ENCODE assay signal across 9 cellular contexts in the genomic region with DNA sequence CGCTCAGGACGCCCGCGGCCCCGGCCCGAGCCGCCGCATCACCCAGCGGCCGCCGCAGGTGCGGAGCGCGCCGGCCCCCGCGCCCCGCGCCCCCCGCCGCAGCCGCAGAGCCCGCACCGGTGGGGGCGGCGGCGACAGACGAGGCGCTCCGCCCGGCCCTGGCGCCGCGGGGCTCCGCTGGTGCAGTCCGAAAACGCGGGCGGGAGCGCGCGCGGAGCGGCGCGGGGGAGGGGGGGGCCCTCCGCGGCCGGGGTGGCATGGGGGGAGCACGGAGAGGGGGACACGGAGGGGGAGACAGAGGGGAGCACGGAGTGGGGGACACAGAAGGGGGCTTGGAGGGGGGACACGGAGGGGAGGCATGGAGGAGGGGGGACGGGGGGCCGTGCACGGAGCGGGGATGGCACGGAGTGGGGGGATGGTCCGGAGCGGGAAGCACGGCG. TPM values are rescaled to one million over a fixed set of nuclear protein-coding genes. Genes with fewer than 3 reads are reported as not detected.
DNase-seq lines count a peak whose midpoint lies in the region; ATAC-seq and TF ChIP-seq lines count a peak whose summit lies in the region.
"Had no signal": no experiment of that assay in that cellular context is flagged by ENCODE, and none has a peak within 500 bp of the region (broad histone marks: within the 10 kb centered on the region; RNA-seq: fewer than 3 reads in every experiment).

Gene AATK (minus strand): TSS at position 189 of the 440 bp plus-strand sequence. CDS start 229 bp downstream, outside the sequence.

- no peak within 1 kb of the TSS for H2AK5ac ChIP-seq in H9 (ENCODE audit: insufficient read length, low read length)

- DNase-seq in H9 = no peak
- DNase-seq in ascending aorta (ENCODE audit: low spot score in 2 of 2) = no peak
- no peak for DNase-seq in right lobe of liver
- no peak for DNase-seq in stimulated activated effector memory CD8-positive, alpha-beta T cell treated with anti-CD3 and anti-CD28 coated beads, Interleukin-12 subunit alpha, Interleukin-12 subunit beta, amount 100 ng/mL, for 72 hours (ENCODE audit: low spot score in 2 of 2)
- DNase-seq in activated effector memory CD4-positive, alpha-beta T cell treated with Interleukin-2 at 50 U/mL for 16 hours = no peak
- DNase-seq: MM.1S; stimulated activated CD4-positive, alpha-beta T cell treated with anti-CD3 and anti-CD28 coated beads, Interleukin-4, amount 100 ng/mL, for 4 hours had no signal

- H3K27ac Mint-ChIP-seq in H9 = no peak within 1 kb of the TSS
- no peak within 1 kb of the TSS for H3K27ac Mint-ChIP-seq in stimulated activated effector memory CD8-positive, alpha-beta T cell treated with anti-CD3 and anti-CD28 coated beads, Interleukin-12 subunit alpha, Interleukin-12 subunit beta, amount 100 ng/mL, for 72 hours

- H3K9me3 ChIP-seq in H9 (ENCODE audit: control insufficient read depth, low read depth, low read length) (no peaks in the 10 kb centered on the region), ascending aorta (no peaks in the 10 kb centered on the region), right lobe of liver (no peaks in the 10 kb centered on the region)

- ATAC-seq in right lobe of liver (no peak), HG02885 (IDR thresholded peaks at IDR 0.05; ENCODE audit: poor library complexity, unreplicated experiment) (no peak)
- ATAC-seq in stimulated activated effector memory CD8-positive, alpha-beta T cell treated with anti-CD3 and anti-CD28 coated beads, Interleukin-12 subunit alpha, Interleukin-12 subunit beta, amount 100 ng/mL, for 72 hours = no peak
- no peak for ATAC-seq in activated CD4-positive, CD25-positive, alpha-beta regulatory T cell treated with anti-CD3 and anti-CD28 coated beads, Interleukin-2, amount 50 U/mL, for 24 hours

- peak within 1 kb of the TSS; percentile 57 to 73 for H3K4me3 Mint-ChIP-seq in H9
- H3K4me3 Mint-ChIP-seq in stimulated activated effector memory CD8-positive, alpha-beta T cell treated with anti-CD3 and anti-CD28 coated beads, Interleukin-12 subunit alpha, Interleukin-12 subunit beta, amount 100 ng/mL, for 72 hours = peak within 1 kb of the TSS; percentile 50

- H3K36me3 ChIP-seq in ascending aorta (no peaks in the 10 kb centered on the region), right lobe of liver (no peaks in the 10 kb centered on the region)

- WGBS in H9 (ENCODE audit: extremely low coverage, insufficient read length, low lambda C conversion rate) = no CpG with 5 or more reads among the region's 62 CpGs
- WGBS in right lobe of liver (ENCODE audit: insufficient coverage, low coverage, low lambda C conversion rate, missing lambda C conversion rate) = 2% methylated on average over 36 of the region's 62 CpGs

- H3K27me3 Mint-ChIP-seq in H9 (ENCODE audit: low read depth) = peaks cover 14% of the 10 kb centered on the region

- H3K9me3 Mint-ChIP-seq in H9 = no peaks in the 10 kb centered on the region
- H3K9me3 Mint-ChIP-seq in stimulated activated effector memory CD8-positive, alpha-beta T cell treated with anti-CD3 and anti-CD28 coated beads, Interleukin-12 subunit alpha, Interleukin-12 subunit beta, amount 100 ng/mL, for 72 hours = no peaks in the 10 kb centered on the region

- intact Hi-C loops in ascending aorta (cut with DNase I) = no loop called here
- intact Hi-C loops in right lobe of liver (cut with DNase I) = no loop called here

- no peak within 1 kb of the TSS for H3T11ph ChIP-seq in H9 (ENCODE audit: low read length)

- no peaks in the 10 kb centered on the region for H3K4me1 Mint-ChIP-seq in H9
- H3K4me1 Mint-ChIP-seq in stimulated activated effector memory CD8-positive, alpha-beta T cell treated with anti-CD3 and anti-CD28 coated beads, Interleukin-12 subunit alpha, Interleukin-12 subunit beta, amount 100 ng/mL, for 72 hours = peaks cover 4% of the 10 kb centered on the region

- peaks cover 3% of the 10 kb centered on the region for H3K23me2 ChIP-seq in H9 (ENCODE audit: insufficient read length, low read depth, low read length, poor library complexity, severe bottlenecking)

- TF ChIP-seq POLR2A in right lobe of liver (IDR thresholded peaks at IDR 0.05) = no peak

- no peak within 1 kb of the TSS for H3K23ac ChIP-seq in H9 (ENCODE audit: insufficient read length, low read depth, low read length)

- H2BK120ac ChIP-seq in H9 (ENCODE audit: low read depth, low read length, poor library complexity, severe bottlenecking) = no peak within 1 kb of the TSS

- H3K56ac ChIP-seq in H9 (ENCODE audit: insufficient read length, low read depth, low read length) = no peak within 1 kb of the TSS

- no peak for TF ChIP-seq CTCF in H9 (conservative IDR thresholded peaks at IDR 0.05)
- TF ChIP-seq CTCF in ascending aorta (IDR thresholded peaks at IDR 0.05) = no peak
- no peak for TF ChIP-seq CTCF in right lobe of liver (IDR thresholded peaks at IDR 0.05)

- H2BK15ac ChIP-seq in H9 (ENCODE audit: low read depth, low read length) = no peak within 1 kb of the TSS

- H3K4me3 ChIP-seq in ascending aorta = peak within 1 kb of the TSS; percentile 25 to 67
- H3K4me3 ChIP-seq in right lobe of liver = peak within 1 kb of the TSS in 2 of 3 donors; percentile 12 to 22

- H2BK5ac ChIP-seq in H9 (ENCODE audit: insufficient read length, low read length) = no peak within 1 kb of the TSS

- peaks cover 4% of the 10 kb centered on the region for H4K20me1 ChIP-seq in H9 (ENCODE audit: control insufficient read depth, insufficient read depth, insufficient read length)

- no peaks in the 10 kb centered on the region for H3K36me3 Mint-ChIP-seq in H9 (ENCODE audit: insufficient read depth in 1 of 3, low read depth in 3 of 3)
- no peaks in the 10 kb centered on the region for H3K36me3 Mint-ChIP-seq in stimulated activated effector memory CD8-positive, alpha-beta T cell treated with anti-CD3 and anti-CD28 coated beads, Interleukin-12 subunit alpha, Interleukin-12 subunit beta, amount 100 ng/mL, for 72 hours

- H3K9ac ChIP-seq in H9 (ENCODE audit: extremely low read depth, insufficient read length, low read length) = no peak within 1 kb of the TSS

- no peaks in the 10 kb centered on the region for H3K79me2 ChIP-seq in H9 (ENCODE audit: insufficient read depth, low read length)

- H3K4me2 ChIP-seq in H9 (ENCODE audit: insufficient read depth, insufficient read length, low read length) = no peak within 1 kb of the TSS

- no peak within 1 kb of the TSS for H3K4ac ChIP-seq in H9 (ENCODE audit: low read depth, low read length)

- H4K5ac ChIP-seq in H9 (ENCODE audit: insufficient read length, low read depth, low read length) = no peak within 1 kb of the TSS

- H2AFZ ChIP-seq in H9 (ENCODE audit: low read length) = no peak within 1 kb of the TSS

- no peaks in the 10 kb centered on the region for H3K79me1 ChIP-seq in H9 (ENCODE audit: insufficient read depth, low read depth, low read length, poor library complexity, severe bottlenecking)

- no peak within 1 kb of the TSS for H2BK20ac ChIP-seq in H9 (ENCODE audit: low read depth, low read length, poor library complexity, severe bottlenecking)

- H3K14ac ChIP-seq in H9 (ENCODE audit: insufficient read depth, low read length) = peak within 1 kb of the TSS; percentile 26

- no peak within 1 kb of the TSS for H4K8ac ChIP-seq in H9 (replicated peaks; ENCODE audit: insufficient read length, low read depth, low read length)

- H3K27ac ChIP-seq in H9 (ENCODE audit: insufficient read length, low read depth, low read length) (no peak within 1 kb of the TSS), ascending aorta (peak within 1 kb of the TSS in 1 of 2 donors; percentile 5), right lobe of liver (no peak within 1 kb of the TSS)

- no peak within 1 kb of the TSS for H2BK12ac ChIP-seq in H9 (ENCODE audit: insufficient read length, low read depth, low read length)

- no peaks in the 10 kb centered on the region for H3K4me1 ChIP-seq in H9 (ENCODE audit: insufficient read depth, low read length)
- peaks cover 3% of the 10 kb centered on the region in 2 donors for H3K4me1 ChIP-seq in ascending aorta
- H3K4me1 ChIP-seq in right lobe of liver = peaks cover 0 to 11% (median 0%) of the 10 kb centered on the region in 4 donors

- H3K27me3 ChIP-seq in H9 (ENCODE audit: insufficient read depth, low read length) (no peaks in the 10 kb centered on the region), ascending aorta (no peaks in the 10 kb centered on the region), right lobe of liver (peaks cover 0 to 8% of the 10 kb centered on the region in 2 donors)

- no peak within 1 kb of the TSS for H3K18ac ChIP-seq in H9 (ENCODE audit: insufficient read length, low read depth, low read length)

- H4K91ac ChIP-seq in H9 (ENCODE audit: insufficient read length, low read depth, low read length) = no peak within 1 kb of the TSS

RNA-seq across cellular contexts. Expression of gene AATK, which starts in this region (rescaled TPM):
- total RNA-seq in H9 (2021) = 2.3 and 2.4 TPM in 2 replicates
- 20.6 TPM for total RNA-seq in ascending aorta
- 1 to 10 TPM in 2 of 6 experiments, under 1 TPM in 4; 0.31 to 1.2 (median 0.86) TPM for total RNA-seq in right lobe of liver
